ENCODE assay signal across 15 cellular contexts in genomic region chr2:38207168-38207567, GRCh38.
"Had no signal": no experiment of that assay in that cellular context is flagged by ENCODE, and none has a peak within 500 bp of the region (broad histone marks: within the 10 kb centered on the region; RNA-seq: fewer than 3 reads in every experiment).

No MANE protein-coding gene starts in this region.

- H3K27ac ChIP-seq: ascending aorta, esophagus squamous epithelium, lower lobe of right lung, thyroid gland had no signal

- H3K4me1 ChIP-seq: ascending aorta, esophagus squamous epithelium, lower lobe of right lung, thyroid gland had no signal

- H3K9me3 ChIP-seq: ascending aorta, esophagus squamous epithelium, lower lobe of right lung, thyroid gland had no signal

- H3K4me3 ChIP-seq: ascending aorta, esophagus squamous epithelium, lower lobe of right lung, thyroid gland had no signal

- DNase-seq: activated CD4-positive, alpha-beta T cell treated with anti-CD3 and anti-CD28 coated beads, Interleukin-2, amount 10 ng/mL, durations not matched to agents 7 days and 5 days; activated CD8-positive, alpha-beta T cell treated with anti-CD3 and anti-CD28 coated beads, Interleukin-2, amount 10 ng/mL, durations not matched to agents 7 days and 5 days; activated naive CD4-positive, alpha-beta T cell treated with anti-CD3 and anti-CD28 coated beads for 36 hours; activated T-cell treated with anti-CD3 and anti-CD28 coated beads, Interleukin-2, amount 50 U/mL, for 24 hours; effector memory CD8-positive, alpha-beta T cell; esophagus squamous epithelium; hypothalamus; lower lobe of right lung; midbrain; posterior cingulate gyrus; stimulated activated CD4-positive, alpha-beta T cell treated with anti-CD3 and anti-CD28 coated beads, Interleukin-12 subunit alpha, Interleukin-12 subunit beta, amount 100 ng/mL, for 4 hours; stimulated activated CD4-positive, alpha-beta T cell treated with anti-CD3 and anti-CD28 coated beads, Interleukin-1b, Interleukin-23, amount 100 ng/mL, for 48 hours; stimulated activated naive CD4-positive, alpha-beta T cell treated with Interleukin-2 at 50 U/mL for 16 hours; thyroid gland had no signal

- H3K36me3 ChIP-seq: ascending aorta, esophagus squamous epithelium, lower lobe of right lung, thyroid gland had no signal

- H3K27me3 ChIP-seq: ascending aorta, esophagus squamous epithelium, thyroid gland had no signal
